In the genomic region with DNA sequence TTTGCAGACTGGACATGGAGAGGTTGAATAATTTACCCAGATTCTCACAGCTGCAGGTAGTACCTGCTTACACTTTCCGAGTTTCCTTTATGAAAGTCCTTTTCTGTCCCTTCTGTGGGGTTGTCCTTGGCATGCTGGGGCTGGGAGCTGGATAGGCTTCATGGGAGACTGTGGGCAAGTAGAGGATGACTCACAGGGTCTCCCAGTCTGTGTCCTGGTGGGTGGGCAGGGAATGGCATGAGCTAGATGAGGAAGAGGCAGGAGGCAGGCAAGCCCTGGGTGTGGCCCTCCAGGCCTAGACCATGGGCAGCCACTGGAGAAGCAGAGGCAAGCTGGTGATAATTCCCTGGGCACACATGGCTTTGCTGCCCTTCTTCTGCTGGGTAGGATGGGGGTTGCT, we compare ENCODE assay signal across 18 cellular contexts.
A peak's percentile ranks its signal among the peaks of the same experiment; 100 is the strongest.
DNase-seq lines count a peak whose midpoint lies in the region; ATAC-seq, FAIRE-seq and TF ChIP-seq lines count a peak whose summit lies in the region.
"Had no signal": no experiment of that assay in that cellular context is flagged by ENCODE, and none has a peak within 500 bp of the region (broad histone marks: within the 10 kb centered on the region; RNA-seq: fewer than 3 reads in every experiment).

No MANE protein-coding gene starts in this region.

- no peak overlapping the region for H2AK5ac ChIP-seq in IMR-90 (ENCODE audit: low read depth, low read length)

- dilution Hi-C loops in IMR-90 (cut with HindIII; ENCODE audit: low sequenced_read_pairs, unreplicated experiment), result no loop called here

- no peak overlapping the region for H2BK120ac ChIP-seq in IMR-90 (ENCODE audit: low read depth, low read length)

- FAIRE-seq in A549 (lab: Jason Lieb, UNC), result no peak
- FAIRE-seq: GM12892 had no signal

- H3K4me3 Mint-ChIP-seq in nephron progenitor cell, result peak overlapping the region; percentile 8
- H3K4me3 Mint-ChIP-seq: CD4-positive, alpha-beta T cell had no signal

- no peak overlapping the region for H4K5ac ChIP-seq in IMR-90 (ENCODE audit: low read depth, low read length)

- no peak overlapping the region for H2AFZ ChIP-seq in IMR-90 (replicated peaks; ENCODE audit: low read length, poor library complexity)

- peaks cover 65% of the 10 kb centered on the region for H3K4me1 Mint-ChIP-seq in nephron progenitor cell

- no peaks in the 10 kb centered on the region for H3K9me3 ChIP-seq in A549
- no peaks in the 10 kb centered on the region for H3K9me3 ChIP-seq in IMR-90 (ENCODE audit: control insufficient read depth, insufficient read depth, low read length)

- CTCF ChIA-PET in A549 (lab: Yijun Ruan, JAX), result interaction anchor here (1.0 to 2.5 kb wide), 7 partner anchors 11 to 173 kb away, joined by 3 to 10 read pairs (median 7); no protein-coding TSS in a partner anchor
- CTCF ChIA-PET in IMR-90 (lab: Yijun Ruan, JAX), result no interaction called here

- H3K4ac ChIP-seq in IMR-90 (ENCODE audit: low read depth, low read length), result no peak overlapping the region

- ATAC-seq in A549 (peak in 1 of 2 experiments; percentile 62; a peak in 3 of 6 replicates), IMR-90 (ENCODE audit: low read depth) (peak; percentile 34), GM21576 (IDR thresholded peaks at IDR 0.05; ENCODE audit: unreplicated experiment) (no peak), HG02798 (IDR thresholded peaks at IDR 0.05; ENCODE audit: poor library complexity, unreplicated experiment) (no peak)

- H3K4me2 ChIP-seq in A549 (peak overlapping the region; percentile 15; the same call in 1 of the 3 replicates), IMR-90 (ENCODE audit: low read depth, low read length) (no peak overlapping the region)

- peaks cover 13% of the 10 kb centered on the region for H3K27me3 Mint-ChIP-seq in nephron progenitor cell (ENCODE audit: low read depth, poor library complexity)
- H3K27me3 Mint-ChIP-seq: CD4-positive, alpha-beta T cell had no signal

- 76% methylated on average over 1 of the region's 1 CpG for WGBS in A549 (ENCODE audit: missing lambda C conversion rate)
- WGBS in IMR-90 (ENCODE audit: extremely low coverage in 2 of 2, insufficient read length in 1 of 2), 2 experiments, result no CpG with 5 or more reads among the region's 1 CpG

- no peak overlapping the region for H3K27ac Mint-ChIP-seq in nephron progenitor cell
- H3K27ac Mint-ChIP-seq: CD4-positive, alpha-beta T cell had no signal

- H3K18ac ChIP-seq in IMR-90 (ENCODE audit: low read depth, low read length), result no peak overlapping the region

- no peak overlapping the region for H4K91ac ChIP-seq in IMR-90 (ENCODE audit: insufficient read depth, low read depth, low read length)

- H2AK9ac ChIP-seq in IMR-90 (replicated peaks; ENCODE audit: low read depth, low read length, poor library complexity), result no peak overlapping the region

- H3K23ac ChIP-seq in IMR-90 (ENCODE audit: low read depth, low read length), result no peak overlapping the region

- H3K36me3 Mint-ChIP-seq in nephron progenitor cell (ENCODE audit: low read depth), result no peaks in the 10 kb centered on the region

- H4K8ac ChIP-seq in IMR-90 (ENCODE audit: low read depth in 2 of 2, low read length in 2 of 2), result no peak overlapping the region

- POLR2A ChIA-PET in A549 (lab: Yijun Ruan, JAX) (no interaction called here), IMR-90 (lab: Charles Lee; ENCODE audit: unreplicated experiment) (no interaction called here)

- H3K9me3 Mint-ChIP-seq in nephron progenitor cell, result no peaks in the 10 kb centered on the region
- H3K9me3 Mint-ChIP-seq: CD4-positive, alpha-beta T cell had no signal

- H3K4me1 ChIP-seq in A549 (peaks cover 29% of the 10 kb centered on the region), IMR-90 (ENCODE audit: control insufficient read depth, insufficient read depth, low read length) (peaks cover 2% of the 10 kb centered on the region; the same call in 1 of the 2 replicates)

- no peak for TF ChIP-seq EP300 in A549 (IDR thresholded peaks at IDR 0.05)

- TF ChIP-seq POLR2A in A549 (IDR thresholded peaks at IDR 0.05; ENCODE audit: low read length) (no peak), IMR-90 (IDR thresholded peaks at IDR 0.05; ENCODE audit: low read depth, low read length) (no peak)

- TF ChIP-seq CTCF in A549 (IDR thresholded peaks at IDR 0.05), result no peak
- TF ChIP-seq CTCF in IMR-90 (conservative IDR thresholded peaks at IDR 0.05; ENCODE audit: low read depth, low read length), result no peak
- no peak for TF ChIP-seq CTCF in nephron progenitor cell (IDR thresholded peaks at IDR 0.05)

- no TSS peak for BruUV-seq in IMR-90 (replicated peaks; lab: Mats Ljungman, UMichigan)

- H4K20me1 ChIP-seq in IMR-90 (ENCODE audit: insufficient read depth, low read length), result peaks cover 25% of the 10 kb centered on the region

- peaks cover 7% of the 10 kb centered on the region for H3K9me1 ChIP-seq in IMR-90 (ENCODE audit: insufficient read depth, low read length)

- intact Hi-C loops in IMR-90 (cut with micrococcal nuclease), result no loop called here

- H2BK15ac ChIP-seq in IMR-90 (ENCODE audit: low read depth, low read length), result no peak overlapping the region

- no peaks in the 10 kb centered on the region for H3K27me3 ChIP-seq in IMR-90 (ENCODE audit: control insufficient read depth, insufficient read depth, low read length)

- TF ChIP-seq RAD21 in A549 (conservative IDR thresholded peaks at IDR 0.05 in 1 of 2, IDR thresholded peaks at IDR 0.05 in 1 of 2) (no peak), IMR-90 (IDR thresholded peaks at IDR 0.05; ENCODE audit: low read length) (no peak)

- H3K9ac ChIP-seq in IMR-90 (ENCODE audit: low read depth, low read length), result no peak overlapping the region

- H3K36me3 ChIP-seq in IMR-90 (ENCODE audit: control insufficient read depth, insufficient read depth, low read length), result peaks cover 6% of the 10 kb centered on the region

- no peak overlapping the region for H2BK5ac ChIP-seq in IMR-90 (ENCODE audit: low read depth, low read length, poor library complexity, severe bottlenecking)

- H3K4me3 ChIP-seq in A549, result no peak overlapping the region
- H3K4me3 ChIP-seq in IMR-90 (ENCODE audit: insufficient read depth, low read depth, low read length), result no peak overlapping the region

- H3K27ac ChIP-seq in A549 (peak overlapping the region; percentile 31 to 63; a peak in 3 of 6 replicates), IMR-90 (ENCODE audit: insufficient read depth, low read length) (no peak overlapping the region)

- H2BK20ac ChIP-seq in IMR-90 (ENCODE audit: low read depth, low read length), result no peak overlapping the region

- peaks cover 42 to 67% of the 10 kb centered on the region in 2 experiments for H3K79me1 ChIP-seq in IMR-90 (ENCODE audit: low read depth in 1 of 2, low read length in 2 of 2)

- DNase-seq in A549 (ENCODE audit: low read depth in 1 of 2, low spot score in 1 of 2) (no peak), IMR-90 (no peak), SW480 (ENCODE audit: low spot score) (peak; percentile 33), nephron progenitor cell (no peak), germinal center (ENCODE audit: low spot score) (no peak)
- no peak for DNase-seq in activated CD4-positive, CD25-positive, alpha-beta regulatory T cell treated with anti-CD3 and anti-CD28 coated beads, Interleukin-2, amount 50 U/mL, for 72 hours
- DNase-seq: 8988T; CD4-positive, alpha-beta T cell; DMS153; GOT3; NCI-H1048; NCI-H1436; NCI-H2029 treated with DMSO at 0.1 percent for 48 hours; NCI-H774; SHP77 treated with DMSO at 0.1 percent for 48 hours had no signal

- H3K56ac ChIP-seq in IMR-90 (ENCODE audit: extremely low read depth, insufficient read depth, low read length), result no peak overlapping the region

- in situ Hi-C loops in IMR-90 (cut with MboI; ENCODE audit: low sequenced_read_pairs), result no loop called here

- no peak overlapping the region; the same call in 1 of the 2 replicates for H3K14ac ChIP-seq in IMR-90 (replicated peaks; ENCODE audit: low read depth, low read length)

TF ChIP-seq in A549, 52 proteins besides CTCF, POLR2A, EP300 and RAD21 (continues in another document):
- no peak for TF ChIP-seq EHMT2 (IDR thresholded peaks at IDR 0.05; ENCODE audit: low read depth)
- TF ChIP-seq, protein P1, sequence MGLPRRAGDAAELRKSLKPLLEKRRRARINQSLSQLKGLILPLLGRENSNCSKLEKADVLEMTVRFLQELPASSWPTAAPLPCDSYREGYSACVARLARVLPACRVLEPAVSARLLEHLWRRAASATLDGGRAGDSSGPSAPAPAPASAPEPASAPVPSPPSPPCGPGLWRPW (IDR thresholded peaks at IDR 0.05), result no peak
- TF ChIP-seq CHD2 (IDR thresholded peaks at IDR 0.05; ENCODE audit: low read length, partially characterized antibody), result no peak
- TF ChIP-seq HOXB5 (CRISPR knock-in tag; IDR thresholded peaks at IDR 0.05), result no peak
- TF ChIP-seq CEBPB (IDR thresholded peaks at IDR 0.05), result no peak
- no peak for TF ChIP-seq HDAC2 (IDR thresholded peaks at IDR 0.05)
- no peak for TF ChIP-seq MAFK (IDR thresholded peaks at IDR 0.05; ENCODE audit: partially characterized antibody)

TF ChIP-seq in IMR-90, 13 proteins besides CTCF, POLR2A, EP300 and RAD21:
- TF ChIP-seq BHLHE40 (IDR thresholded peaks at IDR 0.05; ENCODE audit: low read depth, low read length), result no peak
- TF ChIP-seq USF2 (IDR thresholded peaks at IDR 0.05; ENCODE audit: low read depth, low read length), result no peak
- TF ChIP-seq MXI1 (IDR thresholded peaks at IDR 0.05; ENCODE audit: borderline replicate concordance, low read depth, low read length), result no peak
- TF ChIP-seq FOS (IDR thresholded peaks at IDR 0.05; ENCODE audit: low read depth, low read length), result no peak
- TF ChIP-seq ELK1 (IDR thresholded peaks at IDR 0.05; ENCODE audit: borderline replicate concordance, low read depth, low read length), result no peak
- TF ChIP-seq CEBPB (IDR thresholded peaks at IDR 0.05; ENCODE audit: low read depth, low read length), result no peak
- TF ChIP-seq MAZ (IDR thresholded peaks at IDR 0.05; ENCODE audit: borderline replicate concordance, low read depth, low read length), result no peak
- TF ChIP-seq RFX5 (IDR thresholded peaks at IDR 0.05; ENCODE audit: low read depth, low read length), result no peak
- no peak for TF ChIP-seq CHD1 (IDR thresholded peaks at IDR 0.05; ENCODE audit: low read depth, low read length)
TF ChIP-seq in IMR-90: peak in this region for 0.
